19 cellular contexts compared by ENCODE assay signal in genomic region chr11:31687256-31687655, GRCh38.
DNase-seq lines count a peak whose midpoint lies in the region; ATAC-seq and TF ChIP-seq lines count a peak whose summit lies in the region.
"Had no signal": no experiment of that assay in that cellular context is flagged by ENCODE, and none has a peak within 500 bp of the region (broad histone marks: within the 10 kb centered on the region; RNA-seq: fewer than 3 reads in every experiment).

No MANE protein-coding gene starts in this region.

- DNase-seq in AG10803 (ENCODE audit: low read depth) (peak; percentile 9), MV-4-11 (lab: John Stamatoyannopoulos, UW) (peak; percentile 1), choroid plexus epithelial cell (ENCODE audit: low read depth) (peak; percentile 3), fibroblast of pulmonary artery (ENCODE audit: low read depth) (peak; percentile 62), kidney glomerular epithelial cell (lab: John Stamatoyannopoulos, UW) (no peak), G401 (ENCODE audit: low spot score) (no peak), superior temporal gyrus (ENCODE audit: extremely low spot score) (no peak)
- DNase-seq: Caco-2; CD4-positive, alpha-beta T cell; DMS153; NCI-H1048; NCI-H146; NCI-H2081; NCI-H510A treated with DMSO at 0.1 percent for 48 hours; NCI-H774; SHP77; SK-N-SH had no signal

- H3K4me3 ChIP-seq in AG10803 (ENCODE audit: low read length) (no peak overlapping the region), choroid plexus epithelial cell (ENCODE audit: low read depth, low read length) (no peak overlapping the region), fibroblast of pulmonary artery (replicated peaks; ENCODE audit: low read depth, low read length) (no peak overlapping the region)
- H3K4me3 ChIP-seq: GM23338 had no signal

- TF ChIP-seq CTCF in AG10803 (conservative IDR thresholded peaks at IDR 0.05; ENCODE audit: low read length), result no peak
- TF ChIP-seq CTCF in choroid plexus epithelial cell (conservative IDR thresholded peaks at IDR 0.05; ENCODE audit: low read depth, low read length), result no peak
- no peak for TF ChIP-seq CTCF in fibroblast of pulmonary artery (IDR thresholded peaks at IDR 0.05; ENCODE audit: low read length, missing control alignments)

- ATAC-seq in HG02840 (IDR thresholded peaks at IDR 0.05; ENCODE audit: low FRiP score, unreplicated experiment), result no peak
- ATAC-seq: GM23338 had no signal

- in situ Hi-C loops in G401 (cut with HindIII; ENCODE audit: low sequenced_read_pairs), result no loop called here

Comparison
In these comparisons a context has a peak if more than half of its experiments do, and no peak if none do; other contexts are left out.
1. DNase-seq: peak in AG10803 (single experiment), MV-4-11 (single experiment), choroid plexus epithelial cell (single experiment) and fibroblast of pulmonary artery (single experiment); none in kidney glomerular epithelial cell (single experiment), G401 (single experiment) and superior temporal gyrus (single experiment).